Comparison of ENCODE assay signal across 1 cellular context in the genomic region with DNA sequence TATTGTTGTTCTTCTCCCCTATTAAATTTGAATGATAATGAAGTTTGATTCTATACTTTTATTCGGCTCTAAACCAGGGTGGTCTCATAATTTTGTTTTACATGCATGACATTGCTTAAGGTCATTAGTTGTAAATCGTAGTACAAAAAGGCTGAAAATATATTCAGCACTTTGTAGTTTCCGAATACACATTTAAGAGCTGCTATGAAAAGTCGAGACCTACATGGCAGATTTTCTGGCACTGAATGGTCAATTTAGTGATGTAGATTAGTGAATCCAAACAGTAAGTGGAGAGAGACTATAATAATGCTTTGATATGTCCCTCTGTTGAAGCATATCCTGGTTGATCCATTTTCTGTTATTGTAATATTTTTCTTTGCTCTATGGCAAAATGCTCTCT.
TF ChIP-seq lines count a peak whose summit lies in the region.

No MANE protein-coding gene starts in this region.

TF ChIP-seq in SK-N-SH treated with all-trans-retinoic acid at 6 μM for 48 hours, 23 proteins besides CTCF, POLR2A, EP300 and RAD21 (continued from another document):
- TF ChIP-seq ARNTL (CRISPR knock-in tag; IDR thresholded peaks at IDR 0.05; ENCODE audit: borderline replicate concordance, low read depth) = no peak
- TF ChIP-seq, protein P1, sequence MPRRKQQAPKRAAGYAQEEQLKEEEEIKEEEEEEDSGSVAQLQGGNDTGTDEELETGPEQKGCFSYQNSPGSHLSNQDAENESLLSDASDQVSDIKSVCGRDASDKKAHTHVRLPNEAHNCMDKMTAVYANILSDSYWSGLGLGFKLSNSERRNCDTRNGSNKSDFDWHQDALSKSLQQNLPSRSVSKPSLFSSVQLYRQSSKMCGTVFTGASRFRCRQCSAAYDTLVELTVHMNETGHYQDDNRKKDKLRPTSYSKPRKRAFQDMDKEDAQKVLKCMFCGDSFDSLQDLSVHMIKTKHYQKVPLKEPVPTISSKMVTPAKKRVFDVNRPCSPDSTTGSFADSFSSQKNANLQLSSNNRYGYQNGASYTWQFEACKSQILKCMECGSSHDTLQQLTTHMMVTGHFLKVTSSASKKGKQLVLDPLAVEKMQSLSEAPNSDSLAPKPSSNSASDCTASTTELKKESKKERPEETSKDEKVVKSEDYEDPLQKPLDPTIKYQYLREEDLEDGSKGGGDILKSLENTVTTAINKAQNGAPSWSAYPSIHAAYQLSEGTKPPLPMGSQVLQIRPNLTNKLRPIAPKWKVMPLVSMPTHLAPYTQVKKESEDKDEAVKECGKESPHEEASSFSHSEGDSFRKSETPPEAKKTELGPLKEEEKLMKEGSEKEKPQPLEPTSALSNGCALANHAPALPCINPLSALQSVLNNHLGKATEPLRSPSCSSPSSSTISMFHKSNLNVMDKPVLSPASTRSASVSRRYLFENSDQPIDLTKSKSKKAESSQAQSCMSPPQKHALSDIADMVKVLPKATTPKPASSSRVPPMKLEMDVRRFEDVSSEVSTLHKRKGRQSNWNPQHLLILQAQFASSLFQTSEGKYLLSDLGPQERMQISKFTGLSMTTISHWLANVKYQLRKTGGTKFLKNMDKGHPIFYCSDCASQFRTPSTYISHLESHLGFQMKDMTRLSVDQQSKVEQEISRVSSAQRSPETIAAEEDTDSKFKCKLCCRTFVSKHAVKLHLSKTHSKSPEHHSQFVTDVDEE (CRISPR knock-in tag; IDR thresholded peaks at IDR 0.05) = no peak
- no peak for TF ChIP-seq CSRNP3 (CRISPR knock-in tag; IDR thresholded peaks at IDR 0.05)
- no peak for TF ChIP-seq ZNF565 (CRISPR knock-in tag; conservative IDR thresholded peaks at IDR 0.05; ENCODE audit: low read depth)
- no peak for TF ChIP-seq ZNF70 (CRISPR knock-in tag; IDR thresholded peaks at IDR 0.05)
- TF ChIP-seq TOX (CRISPR knock-in tag; IDR thresholded peaks at IDR 0.05; ENCODE audit: borderline replicate concordance) = no peak
